13 cellular contexts compared by ENCODE assay signal in genomic region chr9:110088099-110088498, GRCh38.
DNase-seq lines count a peak whose midpoint lies in the region; ATAC-seq and TF ChIP-seq lines count a peak whose summit lies in the region.
"Had no signal": no experiment of that assay in that cellular context is flagged by ENCODE, and none has a peak within 500 bp of the region (broad histone marks: within the 10 kb centered on the region; RNA-seq: fewer than 3 reads in every experiment).

No MANE protein-coding gene starts in this region.

- ATAC-seq in GM21390 (IDR thresholded peaks at IDR 0.05; ENCODE audit: unreplicated experiment), result peak; percentile 56
- peak; percentile 28 for ATAC-seq in foreskin keratinocyte
- no peak for ATAC-seq in GM18519 (IDR thresholded peaks at IDR 0.05; ENCODE audit: low FRiP score, unreplicated experiment)
- ATAC-seq in heart right ventricle, result no peak

- no peak overlapping the region for H2AFZ ChIP-seq in OCI-LY7 (ENCODE audit: low read length)

- H3K36me3 ChIP-seq in OCI-LY7 (ENCODE audit: insufficient read depth, low read length) (peaks cover 56% of the 10 kb centered on the region), heart right ventricle (no peaks in the 10 kb centered on the region)

- H3K4me2 ChIP-seq in OCI-LY7 (ENCODE audit: low read length), result no peak overlapping the region

- DNase-seq in DMS53 (lab: John Stamatoyannopoulos, UW) (peak; percentile 37), DMS53 treated with DMSO at 0.1 percent for 48 hours (lab: John Stamatoyannopoulos, UW; ENCODE audit: unreplicated experiment) (no peak), OCI-LY7 (ENCODE audit: low spot score) (peak; percentile 20), foreskin keratinocyte (peak in 1 of 2 donors; percentile 33), NCI-H1105 treated with DMSO at 0.1 percent for 48 hours (lab: John Stamatoyannopoulos, UW) (no peak), heart right ventricle (no peak)
- DNase-seq: endodermal cell, NCI-H2171, T-helper 9 cell, testis had no signal

- H3K4me3 ChIP-seq in OCI-LY7 (ENCODE audit: low read depth, low read length, poor library complexity, severe bottlenecking) (no peak overlapping the region), heart right ventricle (no peak overlapping the region)
- H3K4me3 ChIP-seq: testis had no signal

- H3K9me3 ChIP-seq in OCI-LY7 (ENCODE audit: low read length), result no peaks in the 10 kb centered on the region
- no peaks in the 10 kb centered on the region for H3K9me3 ChIP-seq in heart right ventricle
- H3K9me3 ChIP-seq: testis had no signal

- 0 out of 2 replicates have a peak, but pooled peaks cover 4% of the 10 kb centered on the region for H4K20me1 ChIP-seq in OCI-LY7 (ENCODE audit: insufficient read depth, low read length)

- CTCF ChIA-PET in OCI-LY7 (lab: Charles Lee; ENCODE audit: unreplicated experiment), result interaction anchor here (0.7 to 1.5 kb wide), 2 partner anchors 17 to 22 kb away, joined by 3 read pairs; no protein-coding TSS in a partner anchor

- TF ChIP-seq CTCF in OCI-LY7 (conservative IDR thresholded peaks at IDR 0.05; ENCODE audit: low read length) (no peak), foreskin keratinocyte (conservative IDR thresholded peaks at IDR 0.05) (no peak), heart right ventricle (IDR thresholded peaks at IDR 0.05) (no peak)

- no TSS peak for BruUV-seq in OCI-LY7 (replicated peaks; lab: Mats Ljungman, UMichigan)

- intact Hi-C loops in OCI-LY7 (cut with micrococcal nuclease; ENCODE audit: unreplicated experiment) (no loop called here), heart right ventricle (cut with DNase I) (no loop called here)

- no peaks in the 10 kb centered on the region for H3K27me3 ChIP-seq in foreskin keratinocyte
- no peaks in the 10 kb centered on the region for H3K27me3 ChIP-seq in heart right ventricle
- H3K27me3 ChIP-seq: testis had no signal

- no peaks in the 10 kb centered on the region for H3K9me2 ChIP-seq in OCI-LY7 (ENCODE audit: insufficient read depth, low read length)

- H3K79me2 ChIP-seq in OCI-LY7 (ENCODE audit: insufficient read depth, low read depth, low read length), result peaks cover 97% of the 10 kb centered on the region

- peaks cover 32% of the 10 kb centered on the region for H3K4me1 ChIP-seq in OCI-LY7 (ENCODE audit: insufficient read depth, low read length, poor library complexity, severe bottlenecking)
- H3K4me1 ChIP-seq in foreskin keratinocyte, result peaks cover 7% of the 10 kb centered on the region
- peaks cover 6 to 90% (median 54%) of the 10 kb centered on the region in 9 donors for H3K4me1 ChIP-seq in heart right ventricle
- H3K4me1 ChIP-seq: testis had no signal

- no peak overlapping the region for H3K27ac ChIP-seq in OCI-LY7 (ENCODE audit: low read depth, low read length, poor library complexity, severe bottlenecking)
- H3K27ac ChIP-seq in foreskin keratinocyte, result no peak overlapping the region
- H3K27ac ChIP-seq in heart right ventricle, result no peak overlapping the region
- H3K27ac ChIP-seq: RWPE1, testis had no signal

- POLR2A ChIA-PET in OCI-LY7 (lab: Charles Lee), result interaction anchor here (0.6 to 1.6 kb wide), 9 partner anchors 11 to 121 kb away, joined by 3 to 9 read pairs (median 4); no protein-coding TSS in a partner anchor

Comparison
In these comparisons a context has a peak if more than half of its experiments do, and no peak if none do; other contexts are left out.
1. DNase-seq: peak in DMS53 (single experiment) and OCI-LY7 (single experiment); none in DMS53 treated with DMSO at 0.1 percent for 48 hours (single experiment), NCI-H1105 treated with DMSO at 0.1 percent for 48 hours (single experiment) and heart right ventricle (0 of 2).
2. ATAC-seq: peak in GM21390 (single experiment) and foreskin keratinocyte (single experiment); none in GM18519 (single experiment) and heart right ventricle (0 of 8).